ENCODE assay signal across 25 cellular contexts in the genomic region with DNA sequence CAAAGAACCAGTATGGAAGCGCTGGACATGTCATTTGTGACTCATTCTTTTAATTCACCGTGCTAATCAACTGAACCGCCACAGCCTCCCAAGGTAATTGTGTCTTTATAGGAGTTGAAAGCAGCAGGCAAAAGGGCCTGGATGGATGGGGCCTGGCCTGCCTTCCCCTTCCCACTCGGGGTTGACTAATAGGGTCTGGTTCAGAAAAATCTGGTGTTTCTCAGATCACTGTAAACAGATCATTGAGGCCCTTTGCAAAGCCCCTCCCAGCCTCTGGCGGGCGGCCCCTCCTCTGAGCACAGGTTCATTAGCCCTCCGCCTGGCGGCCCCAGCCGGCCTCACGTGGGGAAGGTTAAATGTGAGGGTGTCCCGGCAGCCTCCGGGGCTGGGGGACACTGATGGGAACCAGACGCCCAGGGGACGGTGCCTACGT.
DNase-seq lines count a peak whose midpoint lies in the region; ATAC-seq lines count a peak whose summit lies in the region.
"Had no signal": no experiment of that assay in that cellular context is flagged by ENCODE, and none has a peak within 500 bp of the region (broad histone marks: within the 10 kb centered on the region; RNA-seq: fewer than 3 reads in every experiment).

No MANE protein-coding gene starts in this region.

- ATAC-seq in GM21528 (IDR thresholded peaks at IDR 0.05; ENCODE audit: low FRiP score, unreplicated experiment) (no peak), HG03196 (IDR thresholded peaks at IDR 0.05; ENCODE audit: unreplicated experiment) (no peak)
- ATAC-seq: effector memory CD8-positive, alpha-beta T cell; left lung; naive thymus-derived CD8-positive, alpha-beta T cell; stimulated activated effector memory CD8-positive, alpha-beta T cell treated with anti-CD3 and anti-CD28 coated beads, Interleukin-12 subunit alpha, Interleukin-12 subunit beta, amount 100 ng/mL, for 72 hours had no signal

- DNase-seq in H7 (peak; percentile 89), NCI-H69 (lab: John Stamatoyannopoulos, UW) (peak; percentile 86), iPS-NIHi11 (ENCODE audit: low spot score) (peak; percentile 65), retina (peak; percentile 69), mesenteric fat pad (ENCODE audit: low spot score) (no peak)
- DNase-seq: activated naive CD8-positive, alpha-beta T cell treated with anti-CD3 and anti-CD28 coated beads for 36 hours; activated T-cell treated with anti-CD3 and anti-CD28 coated beads for 4 hours; CD4-positive, alpha-beta T cell; colonic mucosa; effector memory CD8-positive, alpha-beta T cell; heart right ventricle; left lung; midbrain; MM.1S; naive thymus-derived CD8-positive, alpha-beta T cell; NCI-H526; ovary; stimulated activated CD4-positive, alpha-beta T cell treated with anti-CD3 and anti-CD28 coated beads, Interleukin-12 subunit alpha, Interleukin-12 subunit beta, amount 100 ng/mL, for 4 hours; stimulated activated CD4-positive, alpha-beta T cell treated with anti-CD3 and anti-CD28 coated beads, Interleukin-4, amount 100 ng/mL, for 24 hours; T-helper 2 cell had no signal

- no peaks in the 10 kb centered on the region for H3K27me3 ChIP-seq in H7 (ENCODE audit: control insufficient read depth, insufficient read depth, low read length)
- H3K27me3 ChIP-seq: ascending aorta, cardiac muscle cell, colonic mucosa, heart right ventricle, ovary had no signal

- H3K36me3 ChIP-seq in H7 (replicated peaks; ENCODE audit: control insufficient read depth, insufficient read depth, low read length), result no peaks in the 10 kb centered on the region
- H3K36me3 ChIP-seq: ascending aorta, cardiac muscle cell, colonic mucosa, left lung, ovary had no signal

- no peak overlapping the region for H3K4me3 ChIP-seq in H7 (ENCODE audit: insufficient read depth, low read depth, low read length)
- H3K4me3 ChIP-seq: ascending aorta, cardiac muscle cell, colonic mucosa, heart right ventricle, left lung, ovary had no signal
